19 cellular contexts compared by ENCODE assay signal in genomic region chr4:117429061-117429460, GRCh38.
DNase-seq lines count a peak whose midpoint lies in the region; FAIRE-seq and TF ChIP-seq lines count a peak whose summit lies in the region.
"Had no signal": no experiment of that assay in that cellular context is flagged by ENCODE, and none has a peak within 500 bp of the region (broad histone marks: within the 10 kb centered on the region; RNA-seq: fewer than 3 reads in every experiment).

No MANE protein-coding gene starts in this region.

- H3K4me3 Mint-ChIP-seq in endothelial cell (ENCODE audit: unreplicated experiment) = no peak overlapping the region
- H3K4me3 Mint-ChIP-seq: activated naive CD8-positive, alpha-beta T cell; activated T-cell treated with anti-CD3 and anti-CD28 coated beads, Interleukin-2, amount 50 U/mL, for 24 hours; neural crest cell had no signal

- H3K4me3 ChIP-seq in GM12864 (ENCODE audit: low read depth, low read length) (no peak overlapping the region), KMS-11 (IDR thresholded peaks at IDR 0.05; ENCODE audit: insufficient read depth, low read depth, low read length) (no peak overlapping the region), spleen (no peak overlapping the region)
- H3K4me3 ChIP-seq: breast epithelium, heart left ventricle, testis had no signal

- H3K9me3 ChIP-seq in spleen = peaks cover 0 to 8% (median 0%) of the 10 kb centered on the region in 8 donors
- H3K9me3 ChIP-seq: BE2C, breast epithelium, heart left ventricle, testis had no signal

- intact Hi-C loops in spleen (cut with DNase I; ENCODE audit: low total_unique reads) = no loop called here

- WGBS in spleen, 5 donors = 88 to 95% (median 92%) methylated on average over 2 of the region's 2 CpGs

- H3K79me2 ChIP-seq in KMS-11 (ENCODE audit: insufficient read depth, low read depth) = no peaks in the 10 kb centered on the region

- FAIRE-seq in GM12892 (lab: Jason Lieb, UNC) = no peak
- FAIRE-seq: kidney had no signal

- H3K27ac Mint-ChIP-seq in endothelial cell (ENCODE audit: unreplicated experiment) = no peak overlapping the region
- H3K27ac Mint-ChIP-seq: activated naive CD8-positive, alpha-beta T cell; activated T-cell treated with anti-CD3 and anti-CD28 coated beads, Interleukin-2, amount 50 U/mL, for 24 hours had no signal

- no peaks in the 10 kb centered on the region for H3K36me3 Mint-ChIP-seq in endothelial cell (ENCODE audit: low read depth, unreplicated experiment)
- H3K36me3 Mint-ChIP-seq: activated naive CD8-positive, alpha-beta T cell had no signal

- TF ChIP-seq CTCF in GM12864 (IDR thresholded peaks at IDR 0.05; ENCODE audit: low read depth, low read length, missing control alignments) (peak; percentile 28), KMS-11 (conservative IDR thresholded peaks at IDR 0.05; ENCODE audit: low read depth, low read length) (0 out of 2 replicates have a peak, but pooled peaks have one; percentile 18), endothelial cell (IDR thresholded peaks at IDR 0.05; ENCODE audit: unreplicated experiment) (peak; percentile 20), spleen (IDR thresholded peaks at IDR 0.05 in 8 of 11, conservative IDR thresholded peaks at IDR 0.05 in 3 of 11) (no peak)

- H3K4me1 ChIP-seq in KMS-11 (ENCODE audit: low read depth, poor library complexity, severe bottlenecking) (no peaks in the 10 kb centered on the region), spleen (no peaks in the 10 kb centered on the region)
- H3K4me1 ChIP-seq: BE2C, breast epithelium, heart left ventricle, testis had no signal

- no peaks in the 10 kb centered on the region for H3K4me1 Mint-ChIP-seq in endothelial cell (ENCODE audit: unreplicated experiment)
- H3K4me1 Mint-ChIP-seq: neural crest cell had no signal

- no peak overlapping the region for H3K27ac ChIP-seq in KMS-11
- no peak overlapping the region for H3K27ac ChIP-seq in spleen
- H3K27ac ChIP-seq: breast epithelium, heart left ventricle, testis had no signal

- H3K9me3 Mint-ChIP-seq in endothelial cell (ENCODE audit: unreplicated experiment) = no peaks in the 10 kb centered on the region

- DNase-seq in GM12864 (ENCODE audit: low read depth) (no peak), endothelial cell (ENCODE audit: low spot score) (no peak), spleen (peak; percentile 59), Ammon's horn (ENCODE audit: low spot score) (no peak), inferior parietal cortex (ENCODE audit: extremely low spot score) (no peak), GM12892 (ENCODE audit: insufficient read length) (no peak)
- DNase-seq: activated T-cell treated with anti-CD3 and anti-CD28 coated beads, Interleukin-2, amount 50 U/mL, for 24 hours; BE2C; midbrain; NCI-H187; NCI-H510A treated with DMSO at 0.1 percent for 48 hours; T1000; testis had no signal

- H3K36me3 ChIP-seq in KMS-11 (ENCODE audit: insufficient read depth) = no peaks in the 10 kb centered on the region
- no peaks in the 10 kb centered on the region for H3K36me3 ChIP-seq in spleen
- H3K36me3 ChIP-seq: BE2C, breast epithelium, heart left ventricle had no signal

- no peaks in the 10 kb centered on the region for H4K20me1 ChIP-seq in KMS-11 (ENCODE audit: insufficient read depth)

- H3K4me2 ChIP-seq in KMS-11 = no peak overlapping the region

- H3K27me3 Mint-ChIP-seq in endothelial cell (ENCODE audit: unreplicated experiment) = no peaks in the 10 kb centered on the region
- H3K27me3 Mint-ChIP-seq: activated naive CD8-positive, alpha-beta T cell; activated T-cell treated with anti-CD3 and anti-CD28 coated beads, Interleukin-2, amount 50 U/mL, for 24 hours had no signal

- H3K9ac ChIP-seq in KMS-11 = no peak overlapping the region

- H3K27me3 ChIP-seq in KMS-11 (ENCODE audit: insufficient read depth, low read depth) = no peaks in the 10 kb centered on the region
- H3K27me3 ChIP-seq in spleen (replicated peaks in 1 of 7) = no peaks in the 10 kb centered on the region
- H3K27me3 ChIP-seq: BE2C, breast epithelium, heart left ventricle, testis had no signal

- no peak overlapping the region for H2AFZ ChIP-seq in KMS-11 (ENCODE audit: low read depth)

- TF ChIP-seq POLR2A in spleen (IDR thresholded peaks at IDR 0.05) (no peak), GM12892 (IDR thresholded peaks at IDR 0.05; ENCODE audit: low read depth, low read length) (no peak)

Comparison
In these comparisons a context has a peak if more than half of its experiments do, and no peak if none do; other contexts are left out.
1. CTCF ChIP-seq: peak in GM12864 (single experiment), KMS-11 (single experiment) and endothelial cell (single experiment); none in spleen (0 of 11).